In the genomic region with DNA sequence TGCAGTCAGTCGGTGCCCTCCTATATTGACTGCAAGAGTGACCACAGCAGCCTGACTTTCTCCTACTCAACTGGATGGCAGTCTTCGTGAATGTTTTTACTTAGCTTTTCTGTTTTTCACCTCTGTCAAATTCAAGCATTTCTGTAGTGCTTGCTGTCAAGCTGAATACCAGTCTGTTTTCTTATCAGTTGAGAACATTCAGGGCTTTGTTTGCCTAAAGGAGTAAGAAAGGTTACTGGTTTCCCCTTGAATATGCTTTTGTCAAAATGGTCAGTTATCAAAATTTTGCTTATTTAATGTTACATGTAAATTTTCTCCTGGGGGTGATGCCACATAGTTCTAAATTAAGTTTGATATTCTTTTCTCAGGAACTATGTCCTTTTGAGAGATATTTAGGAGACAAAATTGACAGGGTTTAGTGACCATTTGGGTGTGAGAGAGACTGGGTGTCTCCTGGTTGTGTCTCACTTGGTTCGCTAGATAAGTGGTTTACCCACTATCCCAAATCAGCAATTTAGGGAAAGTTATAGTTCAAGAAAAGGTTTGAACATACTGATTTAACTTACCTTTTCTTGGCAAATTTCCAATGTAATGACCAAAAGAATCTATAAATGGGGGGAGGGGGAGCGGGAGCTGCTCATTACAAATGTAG, we compare ENCODE assay signal across 1 cellular context.
TF ChIP-seq lines count a peak whose summit lies in the region.

No MANE protein-coding gene starts in this region.

TF ChIP-seq in K562, 482 proteins besides CTCF, POLR2A, EP300 and RAD21 (continues in another document):
- TF ChIP-seq, protein P1, sequence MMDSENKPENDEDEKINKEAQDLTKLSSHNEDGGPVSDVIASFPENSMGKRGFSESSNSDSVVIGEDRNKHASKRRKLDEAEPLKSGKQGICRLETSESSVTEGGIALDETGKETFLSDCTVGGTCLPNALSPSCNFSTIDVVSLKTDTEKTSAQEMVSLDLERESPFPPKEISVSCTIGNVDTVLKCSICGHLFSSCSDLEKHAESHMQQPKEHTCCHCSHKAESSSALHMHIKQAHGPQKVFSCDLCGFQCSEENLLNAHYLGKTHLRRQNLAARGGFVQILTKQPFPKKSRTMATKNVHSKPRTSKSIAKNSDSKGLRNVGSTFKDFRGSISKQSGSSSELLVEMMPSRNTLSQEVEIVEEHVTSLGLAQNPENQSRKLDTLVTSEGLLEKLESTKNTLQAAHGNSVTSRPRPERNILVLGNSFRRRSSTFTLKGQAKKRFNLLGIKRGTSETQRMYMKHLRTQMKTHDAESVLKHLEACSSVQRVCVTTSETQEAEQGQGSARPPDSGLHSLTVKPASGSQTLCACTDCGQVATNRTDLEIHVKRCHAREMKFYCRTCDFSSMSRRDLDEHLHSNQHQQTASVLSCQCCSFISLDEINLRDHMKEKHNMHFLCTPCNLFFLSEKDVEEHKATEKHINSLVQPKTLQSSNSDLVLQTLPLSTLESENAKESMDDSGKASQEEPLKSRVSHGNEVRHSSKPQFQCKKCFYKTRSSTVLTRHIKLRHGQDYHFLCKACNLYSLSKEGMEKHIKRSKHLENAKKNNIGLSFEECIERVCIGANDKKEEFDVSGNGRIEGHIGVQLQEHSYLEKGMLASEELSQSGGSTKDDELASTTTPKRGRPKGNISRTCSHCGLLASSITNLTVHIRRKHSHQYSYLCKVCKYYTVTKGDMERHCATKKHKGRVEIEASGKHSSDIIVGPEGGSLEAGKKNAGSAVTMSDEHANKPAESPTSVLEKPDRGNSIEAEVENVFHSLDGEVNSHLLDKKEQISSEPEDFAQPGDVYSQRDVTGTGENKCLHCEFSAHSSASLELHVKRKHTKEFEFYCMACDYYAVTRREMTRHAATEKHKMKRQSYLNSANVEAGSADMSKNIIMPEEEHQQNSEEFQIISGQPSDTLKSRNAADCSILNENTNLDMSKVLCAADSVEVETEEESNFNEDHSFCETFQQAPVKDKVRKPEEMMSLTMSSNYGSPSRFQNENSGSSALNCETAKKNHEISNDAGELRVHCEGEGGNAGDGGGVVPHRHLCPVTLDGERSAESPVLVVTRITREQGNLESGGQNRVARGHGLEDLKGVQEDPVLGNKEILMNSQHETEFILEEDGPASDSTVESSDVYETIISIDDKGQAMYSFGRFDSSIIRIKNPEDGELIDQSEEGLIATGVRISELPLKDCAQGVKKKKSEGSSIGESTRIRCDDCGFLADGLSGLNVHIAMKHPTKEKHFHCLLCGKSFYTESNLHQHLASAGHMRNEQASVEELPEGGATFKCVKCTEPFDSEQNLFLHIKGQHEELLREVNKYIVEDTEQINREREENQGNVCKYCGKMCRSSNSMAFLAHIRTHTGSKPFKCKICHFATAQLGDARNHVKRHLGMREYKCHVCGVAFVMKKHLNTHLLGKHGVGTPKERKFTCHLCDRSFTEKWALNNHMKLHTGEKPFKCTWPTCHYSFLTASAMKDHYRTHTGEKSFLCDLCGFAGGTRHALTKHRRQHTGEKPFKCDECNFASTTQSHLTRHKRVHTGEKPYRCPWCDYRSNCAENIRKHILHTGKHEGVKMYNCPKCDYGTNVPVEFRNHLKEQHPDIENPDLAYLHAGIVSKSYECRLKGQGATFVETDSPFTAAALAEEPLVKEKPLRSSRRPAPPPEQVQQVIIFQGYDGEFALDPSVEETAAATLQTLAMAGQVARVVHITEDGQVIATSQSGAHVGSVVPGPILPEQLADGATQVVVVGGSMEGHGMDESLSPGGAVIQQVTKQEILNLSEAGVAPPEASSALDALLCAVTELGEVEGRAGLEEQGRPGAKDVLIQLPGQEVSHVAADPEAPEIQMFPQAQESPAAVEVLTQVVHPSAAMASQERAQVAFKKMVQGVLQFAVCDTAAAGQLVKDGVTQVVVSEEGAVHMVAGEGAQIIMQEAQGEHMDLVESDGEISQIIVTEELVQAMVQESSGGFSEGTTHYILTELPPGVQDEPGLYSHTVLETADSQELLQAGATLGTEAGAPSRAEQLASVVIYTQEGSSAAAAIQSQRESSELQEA (IDR thresholded peaks at IDR 0.05; ENCODE audit: low read depth), result no peak
- TF ChIP-seq ZNF785 (CRISPR knock-in tag; IDR thresholded peaks at IDR 0.05) (no peak), CBFA2T3 (IDR thresholded peaks at IDR 0.05) (peak; percentile 82), SMARCA4 (IDR thresholded peaks at IDR 0.05) (peak; percentile 74), TEAD4 (IDR thresholded peaks at IDR 0.05; ENCODE audit: low read length) (peak; percentile 76), TEAD4 (CRISPR knock-in tag; IDR thresholded peaks at IDR 0.05; ENCODE audit: borderline replicate concordance) (no peak), HDAC8 (tag; IDR thresholded peaks at IDR 0.05) (no peak), PTBP1 (IDR thresholded peaks at IDR 0.05; ENCODE audit: low read depth, low read length) (no peak), ZNF143 (CRISPR knock-in tag; IDR thresholded peaks at IDR 0.05) (no peak), ZNF551 (CRISPR knock-in tag; IDR thresholded peaks at IDR 0.05) (no peak), ZNF586 (CRISPR knock-in tag; conservative IDR thresholded peaks at IDR 0.05) (no peak), SMARCE1 (IDR thresholded peaks at IDR 0.05) (peak; percentile 72; the same call in 1 of the 2 replicates), TCF3 (CRISPR knock-in tag; IDR thresholded peaks at IDR 0.05) (peak; percentile 78), SNRNP70 (optimal IDR thresholded peaks at IDR 0.05; ENCODE audit: low read depth, low read length) (no peak), CAMTA2 (CRISPR knock-in tag; conservative IDR thresholded peaks at IDR 0.05) (no peak), ZNF3 (CRISPR knock-in tag; IDR thresholded peaks at IDR 0.05) (no peak), ASH1L (IDR thresholded peaks at IDR 0.05; ENCODE audit: borderline replicate concordance, low read depth, partially characterized antibody) (no peak), MAFF (IDR thresholded peaks at IDR 0.05; ENCODE audit: low read length) (no peak), STAT5A (IDR thresholded peaks at IDR 0.05; ENCODE audit: borderline replicate concordance, low read length) (peak; percentile 15; the same call in 1 of the 2 replicates), ESRRA (IDR thresholded peaks at IDR 0.05; ENCODE audit: borderline replicate concordance, low read depth) (no peak), RBBP5 (IDR thresholded peaks at IDR 0.05; ENCODE audit: borderline replicate concordance, insufficient read depth, low read length, poor library complexity, severe bottlenecking) (no peak), ZFP30 (CRISPR knock-in tag; IDR thresholded peaks at IDR 0.05; ENCODE audit: borderline replicate concordance) (no peak), MYNN (IDR thresholded peaks at IDR 0.05) (no peak), MYNN (CRISPR knock-in tag; IDR thresholded peaks at IDR 0.05) (no peak), ERF (CRISPR knock-in tag; IDR thresholded peaks at IDR 0.05) (no peak), ZZZ3 (IDR thresholded peaks at IDR 0.05) (no peak), ZNF263 (CRISPR knock-in tag; IDR thresholded peaks at IDR 0.05; ENCODE audit: borderline replicate concordance) (no peak), KDM1A (IDR thresholded peaks at IDR 0.05) (peak; percentile 62 to 70; a peak in 3 of 4 replicates), FOXA3 (CRISPR knock-in tag; conservative IDR thresholded peaks at IDR 0.05 in 1 of 2, IDR thresholded peaks at IDR 0.05 in 1 of 2) (peak in 1 of 2 experiments; percentile 89; a peak in 2 of 4 replicates), NRF1 (conservative IDR thresholded peaks at IDR 0.05 in 1 of 2, IDR thresholded peaks at IDR 0.05 in 1 of 2) (no peak), TCF7 (IDR thresholded peaks at IDR 0.05; ENCODE audit: borderline replicate concordance) (no peak), GTF2A2 (tag; IDR thresholded peaks at IDR 0.05) (no peak), SUPT5H (IDR thresholded peaks at IDR 0.05) (no peak), HDAC1 (IDR thresholded peaks at IDR 0.05) (no peak), RFX7 (CRISPR knock-in tag; IDR thresholded peaks at IDR 0.05) (no peak), ZNF57 (CRISPR knock-in tag; IDR thresholded peaks at IDR 0.05) (no peak), CREM (IDR thresholded peaks at IDR 0.05; ENCODE audit: low read depth) (no peak), SOX6 (IDR thresholded peaks at IDR 0.05) (peak; percentile 74)
- TF ChIP-seq, protein P2, sequence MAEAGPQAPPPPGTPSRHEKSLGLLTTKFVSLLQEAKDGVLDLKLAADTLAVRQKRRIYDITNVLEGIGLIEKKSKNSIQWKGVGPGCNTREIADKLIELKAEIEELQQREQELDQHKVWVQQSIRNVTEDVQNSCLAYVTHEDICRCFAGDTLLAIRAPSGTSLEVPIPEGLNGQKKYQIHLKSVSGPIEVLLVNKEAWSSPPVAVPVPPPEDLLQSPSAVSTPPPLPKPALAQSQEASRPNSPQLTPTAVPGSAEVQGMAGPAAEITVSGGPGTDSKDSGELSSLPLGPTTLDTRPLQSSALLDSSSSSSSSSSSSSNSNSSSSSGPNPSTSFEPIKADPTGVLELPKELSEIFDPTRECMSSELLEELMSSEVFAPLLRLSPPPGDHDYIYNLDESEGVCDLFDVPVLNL (CRISPR knock-in tag; IDR thresholded peaks at IDR 0.05; ENCODE audit: low read depth), result no peak
- TF ChIP-seq, protein P3, sequence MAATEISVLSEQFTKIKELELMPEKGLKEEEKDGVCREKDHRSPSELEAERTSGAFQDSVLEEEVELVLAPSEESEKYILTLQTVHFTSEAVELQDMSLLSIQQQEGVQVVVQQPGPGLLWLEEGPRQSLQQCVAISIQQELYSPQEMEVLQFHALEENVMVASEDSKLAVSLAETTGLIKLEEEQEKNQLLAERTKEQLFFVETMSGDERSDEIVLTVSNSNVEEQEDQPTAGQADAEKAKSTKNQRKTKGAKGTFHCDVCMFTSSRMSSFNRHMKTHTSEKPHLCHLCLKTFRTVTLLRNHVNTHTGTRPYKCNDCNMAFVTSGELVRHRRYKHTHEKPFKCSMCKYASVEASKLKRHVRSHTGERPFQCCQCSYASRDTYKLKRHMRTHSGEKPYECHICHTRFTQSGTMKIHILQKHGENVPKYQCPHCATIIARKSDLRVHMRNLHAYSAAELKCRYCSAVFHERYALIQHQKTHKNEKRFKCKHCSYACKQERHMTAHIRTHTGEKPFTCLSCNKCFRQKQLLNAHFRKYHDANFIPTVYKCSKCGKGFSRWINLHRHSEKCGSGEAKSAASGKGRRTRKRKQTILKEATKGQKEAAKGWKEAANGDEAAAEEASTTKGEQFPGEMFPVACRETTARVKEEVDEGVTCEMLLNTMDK (IDR thresholded peaks at IDR 0.05; ENCODE audit: borderline replicate concordance, insufficient read depth, low read depth, low read length, poor library complexity, severe bottlenecking), result no peak
- TF ChIP-seq, protein P4, sequence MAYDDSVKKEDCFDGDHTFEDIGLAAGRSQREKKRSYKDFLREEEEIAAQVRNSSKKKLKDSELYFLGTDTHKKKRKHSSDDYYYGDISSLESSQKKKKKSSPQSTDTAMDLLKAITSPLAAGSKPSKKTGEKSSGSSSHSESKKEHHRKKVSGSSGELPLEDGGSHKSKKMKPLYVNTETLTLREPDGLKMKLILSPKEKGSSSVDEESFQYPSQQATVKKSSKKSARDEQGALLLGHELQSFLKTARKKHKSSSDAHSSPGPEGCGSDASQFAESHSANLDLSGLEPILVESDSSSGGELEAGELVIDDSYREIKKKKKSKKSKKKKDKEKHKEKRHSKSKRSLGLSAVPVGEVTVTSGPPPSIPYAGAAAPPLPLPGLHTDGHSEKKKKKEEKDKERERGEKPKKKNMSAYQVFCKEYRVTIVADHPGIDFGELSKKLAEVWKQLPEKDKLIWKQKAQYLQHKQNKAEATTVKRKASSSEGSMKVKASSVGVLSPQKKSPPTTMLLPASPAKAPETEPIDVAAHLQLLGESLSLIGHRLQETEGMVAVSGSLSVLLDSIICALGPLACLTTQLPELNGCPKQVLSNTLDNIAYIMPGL (CRISPR knock-in tag; IDR thresholded peaks at IDR 0.05), result no peak
- TF ChIP-seq, protein P5, sequence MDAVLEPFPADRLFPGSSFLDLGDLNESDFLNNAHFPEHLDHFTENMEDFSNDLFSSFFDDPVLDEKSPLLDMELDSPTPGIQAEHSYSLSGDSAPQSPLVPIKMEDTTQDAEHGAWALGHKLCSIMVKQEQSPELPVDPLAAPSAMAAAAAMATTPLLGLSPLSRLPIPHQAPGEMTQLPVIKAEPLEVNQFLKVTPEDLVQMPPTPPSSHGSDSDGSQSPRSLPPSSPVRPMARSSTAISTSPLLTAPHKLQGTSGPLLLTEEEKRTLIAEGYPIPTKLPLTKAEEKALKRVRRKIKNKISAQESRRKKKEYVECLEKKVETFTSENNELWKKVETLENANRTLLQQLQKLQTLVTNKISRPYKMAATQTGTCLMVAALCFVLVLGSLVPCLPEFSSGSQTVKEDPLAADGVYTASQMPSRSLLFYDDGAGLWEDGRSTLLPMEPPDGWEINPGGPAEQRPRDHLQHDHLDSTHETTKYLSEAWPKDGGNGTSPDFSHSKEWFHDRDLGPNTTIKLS (IDR thresholded peaks at IDR 0.05; ENCODE audit: borderline replicate concordance, low read depth), result no peak; the same call in 1 of the 2 replicates
- TF ChIP-seq, protein P6, sequence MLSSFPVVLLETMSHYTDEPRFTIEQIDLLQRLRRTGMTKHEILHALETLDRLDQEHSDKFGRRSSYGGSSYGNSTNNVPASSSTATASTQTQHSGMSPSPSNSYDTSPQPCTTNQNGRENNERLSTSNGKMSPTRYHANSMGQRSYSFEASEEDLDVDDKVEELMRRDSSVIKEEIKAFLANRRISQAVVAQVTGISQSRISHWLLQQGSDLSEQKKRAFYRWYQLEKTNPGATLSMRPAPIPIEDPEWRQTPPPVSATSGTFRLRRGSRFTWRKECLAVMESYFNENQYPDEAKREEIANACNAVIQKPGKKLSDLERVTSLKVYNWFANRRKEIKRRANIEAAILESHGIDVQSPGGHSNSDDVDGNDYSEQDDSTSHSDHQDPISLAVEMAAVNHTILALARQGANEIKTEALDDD (IDR thresholded peaks at IDR 0.05), result peak; percentile 93
- TF ChIP-seq, protein P7, sequence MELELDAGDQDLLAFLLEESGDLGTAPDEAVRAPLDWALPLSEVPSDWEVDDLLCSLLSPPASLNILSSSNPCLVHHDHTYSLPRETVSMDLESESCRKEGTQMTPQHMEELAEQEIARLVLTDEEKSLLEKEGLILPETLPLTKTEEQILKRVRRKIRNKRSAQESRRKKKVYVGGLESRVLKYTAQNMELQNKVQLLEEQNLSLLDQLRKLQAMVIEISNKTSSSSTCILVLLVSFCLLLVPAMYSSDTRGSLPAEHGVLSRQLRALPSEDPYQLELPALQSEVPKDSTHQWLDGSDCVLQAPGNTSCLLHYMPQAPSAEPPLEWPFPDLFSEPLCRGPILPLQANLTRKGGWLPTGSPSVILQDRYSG (tag; conservative IDR thresholded peaks at IDR 0.05; ENCODE audit: low read depth), result no peak
- TF ChIP-seq, protein P8, sequence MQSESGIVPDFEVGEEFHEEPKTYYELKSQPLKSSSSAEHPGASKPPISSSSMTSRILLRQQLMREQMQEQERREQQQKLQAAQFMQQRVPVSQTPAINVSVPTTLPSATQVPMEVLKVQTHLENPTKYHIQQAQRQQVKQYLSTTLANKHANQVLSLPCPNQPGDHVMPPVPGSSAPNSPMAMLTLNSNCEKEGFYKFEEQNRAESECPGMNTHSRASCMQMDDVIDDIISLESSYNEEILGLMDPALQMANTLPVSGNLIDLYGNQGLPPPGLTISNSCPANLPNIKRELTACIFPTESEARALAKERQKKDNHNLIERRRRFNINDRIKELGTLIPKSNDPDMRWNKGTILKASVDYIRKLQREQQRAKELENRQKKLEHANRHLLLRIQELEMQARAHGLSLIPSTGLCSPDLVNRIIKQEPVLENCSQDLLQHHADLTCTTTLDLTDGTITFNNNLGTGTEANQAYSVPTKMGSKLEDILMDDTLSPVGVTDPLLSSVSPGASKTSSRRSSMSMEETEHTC (IDR thresholded peaks at IDR 0.05), result no peak
